In the genomic region with DNA sequence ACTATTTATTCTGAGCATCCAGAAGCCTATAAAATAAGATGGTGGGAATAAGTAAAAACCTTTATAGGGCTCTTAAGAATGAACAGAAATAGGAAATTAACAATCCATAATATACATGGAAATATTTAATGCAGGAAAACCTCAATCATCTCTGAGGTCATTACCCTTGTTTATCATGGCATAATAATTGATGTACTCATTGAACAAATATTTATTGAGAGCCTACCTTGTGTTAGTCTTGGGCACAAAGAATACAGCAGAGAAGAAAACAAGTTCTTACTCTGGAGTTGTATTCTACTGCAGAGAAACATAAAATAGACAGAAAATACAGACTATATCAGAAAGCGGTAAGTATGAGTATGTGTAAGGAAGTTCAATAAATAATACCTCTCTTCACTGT, we compare ENCODE assay signal across 34 cellular contexts.
A peak's percentile ranks its signal among the peaks of the same experiment; 100 is the strongest.
DNase-seq lines count a peak whose midpoint lies in the region; ATAC-seq, FAIRE-seq and TF ChIP-seq lines count a peak whose summit lies in the region.
"Had no signal": no experiment of that assay in that cellular context is flagged by ENCODE, and none has a peak within 500 bp of the region (broad histone marks: within the 10 kb centered on the region; RNA-seq: fewer than 3 reads in every experiment).

No MANE protein-coding gene starts in this region.

- peak overlapping the region; percentile 12 for H3K4me2 ChIP-seq in PC-3 (ENCODE audit: low read length)
- H3K4me2 ChIP-seq: A549; BLaER1; BLaER1 treated with 17β-estradiol and CSF1 and Interleukin-3, amounts not matched to agents 10 nM and 100 nM had no signal

- intact Hi-C loops in PC-3 (cut with micrococcal nuclease), result no loop called here

- POLR2A ChIA-PET in PC-3 (lab: Charles Lee; ENCODE audit: unreplicated experiment), result no interaction called here

- H3K27me3 ChIP-seq in PC-3 (ENCODE audit: low read length), result no peaks in the 10 kb centered on the region
- no peaks in the 10 kb centered on the region for H3K27me3 ChIP-seq in bronchial epithelial cell (ENCODE audit: control insufficient read depth, insufficient read depth, low read length)
- H3K27me3 ChIP-seq: BE2C; BLaER1; BLaER1 treated with 17β-estradiol and CSF1 and Interleukin-3, amounts not matched to agents 10 nM and 100 nM had no signal

- CTCF ChIA-PET in PC-3 (lab: Charles Lee), result no interaction called here

- peak; percentile 86 for ATAC-seq in PC-3
- ATAC-seq in GM21423 (IDR thresholded peaks at IDR 0.05; ENCODE audit: unreplicated experiment), result no peak
- ATAC-seq: A549; CD8-positive, alpha-beta T cell had no signal

- no peaks in the 10 kb centered on the region for H3K79me2 ChIP-seq in PC-3 (ENCODE audit: low read length)

- no peak overlapping the region for H3K27ac ChIP-seq in PC-3 (ENCODE audit: low read length)
- peak overlapping the region; percentile 47 for H3K27ac ChIP-seq in VCaP
- H3K27ac ChIP-seq: 22Rv1; A549; BLaER1; BLaER1 treated with 17β-estradiol and CSF1 and Interleukin-3, amounts not matched to agents 10 nM and 100 nM; C4-2B had no signal

- H3K9ac ChIP-seq in PC-3 (ENCODE audit: low read length), result no peak overlapping the region
- H3K9ac ChIP-seq: BLaER1; BLaER1 treated with 17β-estradiol and CSF1 and Interleukin-3, amounts not matched to agents 10 nM and 100 nM had no signal

- DNase-seq in EL, result peak; percentile 2
- peak; percentile 73 for DNase-seq in PC-3
- DNase-seq in bronchial epithelial cell (ENCODE audit: low read depth), result peak; percentile 15
- no peak for DNase-seq in GOT3 (lab: John Stamatoyannopoulos, UW)
- DNase-seq in HUDEP-2 (lab: John Stamatoyannopoulos, UW; ENCODE audit: unreplicated experiment in 76 of 76), result no peak
- DNase-seq in epidermal melanocyte (ENCODE audit: insufficient read length, low spot score), result no peak
- DNase-seq: 8988T; ACHN; AML-193; BE2C; C1 segment of cervical spinal cord; Caco-2; Calu3; CD4-positive, alpha-beta memory T cell; CD4-positive, alpha-beta T cell; CD4-positive, CD25-positive, alpha-beta regulatory T cell; CD8-positive, alpha-beta memory T cell; CD8-positive, alpha-beta T cell; COR-L47; DMS 273 treated with DMSO at 0.1 percent for 48 hours; DMS153; DMS53; DMS79; DMS79 treated with DMSO at 0.1 percent for 48 hours; DND-41 had no signal

- H3K4me1 ChIP-seq in PC-3 (ENCODE audit: insufficient read depth, low read length), result peaks cover 14% of the 10 kb centered on the region
- H3K4me1 ChIP-seq: A549; BE2C; BLaER1; BLaER1 treated with 17β-estradiol and CSF1 and Interleukin-3, amounts not matched to agents 10 nM and 100 nM had no signal

- no peak for FAIRE-seq in bronchial epithelial cell (lab: Jason Lieb, UNC)
- FAIRE-seq: A204.1, A549, D721Med had no signal

- no peaks in the 10 kb centered on the region for H3K36me3 ChIP-seq in PC-3 (ENCODE audit: low read depth, low read length)
- no peaks in the 10 kb centered on the region for H3K36me3 ChIP-seq in bronchial epithelial cell (ENCODE audit: control insufficient read depth, insufficient read depth, low read length)
- H3K36me3 ChIP-seq: BE2C; BLaER1; BLaER1 treated with 17β-estradiol and CSF1 and Interleukin-3, amounts not matched to agents 10 nM and 100 nM had no signal

- H3K9me3 ChIP-seq in PC-3 (ENCODE audit: low read length), result no peaks in the 10 kb centered on the region
- H3K9me3 ChIP-seq: A549; BE2C; BLaER1; BLaER1 treated with 17β-estradiol and CSF1 and Interleukin-3, amounts not matched to agents 10 nM and 100 nM; Caco-2 had no signal

- H3F3A ChIP-seq in PC-3 (ENCODE audit: low read length, unreplicated experiment), result no peaks in the 10 kb centered on the region

- no peak for TF ChIP-seq CTCF in PC-3 (conservative IDR thresholded peaks at IDR 0.05; ENCODE audit: low read depth, low read length)
- TF ChIP-seq CTCF in VCaP (conservative IDR thresholded peaks at IDR 0.05), result no peak
- no peak for TF ChIP-seq CTCF in bronchial epithelial cell (IDR thresholded peaks at IDR 0.05; ENCODE audit: insufficient read depth, low read length, severe bottlenecking)

- no peaks in the 10 kb centered on the region for H4K20me1 ChIP-seq in PC-3 (ENCODE audit: low read length)
- H4K20me1 ChIP-seq: BLaER1; BLaER1 treated with 17β-estradiol and CSF1 and Interleukin-3, amounts not matched to agents 10 nM and 100 nM had no signal

- no peaks in the 10 kb centered on the region for H3K9me2 ChIP-seq in PC-3 (replicated peaks; ENCODE audit: low read length)

- H2AFZ ChIP-seq in PC-3 (ENCODE audit: low read length), result no peak overlapping the region

- H3K4me3 ChIP-seq in PC-3 (ENCODE audit: low read length) (no peak overlapping the region), bronchial epithelial cell (ENCODE audit: low read depth, low read length) (no peak overlapping the region)
- H3K4me3 ChIP-seq: A549; BLaER1; BLaER1 treated with 17β-estradiol and CSF1 and Interleukin-3, amounts not matched to agents 10 nM and 100 nM had no signal

- no TSS peak for BruUV-seq in PC-3 (replicated peaks; lab: Mats Ljungman, UMichigan)

Comparison
In these comparisons a context has a peak if more than half of its experiments do, and no peak if none do; other contexts are left out.
1. DNase-seq: peak in EL (single experiment), PC-3 (single experiment) and bronchial epithelial cell (single experiment); none in GOT3 (single experiment), HUDEP-2 (0 of 76) and epidermal melanocyte (single experiment).